In the genomic region with DNA sequence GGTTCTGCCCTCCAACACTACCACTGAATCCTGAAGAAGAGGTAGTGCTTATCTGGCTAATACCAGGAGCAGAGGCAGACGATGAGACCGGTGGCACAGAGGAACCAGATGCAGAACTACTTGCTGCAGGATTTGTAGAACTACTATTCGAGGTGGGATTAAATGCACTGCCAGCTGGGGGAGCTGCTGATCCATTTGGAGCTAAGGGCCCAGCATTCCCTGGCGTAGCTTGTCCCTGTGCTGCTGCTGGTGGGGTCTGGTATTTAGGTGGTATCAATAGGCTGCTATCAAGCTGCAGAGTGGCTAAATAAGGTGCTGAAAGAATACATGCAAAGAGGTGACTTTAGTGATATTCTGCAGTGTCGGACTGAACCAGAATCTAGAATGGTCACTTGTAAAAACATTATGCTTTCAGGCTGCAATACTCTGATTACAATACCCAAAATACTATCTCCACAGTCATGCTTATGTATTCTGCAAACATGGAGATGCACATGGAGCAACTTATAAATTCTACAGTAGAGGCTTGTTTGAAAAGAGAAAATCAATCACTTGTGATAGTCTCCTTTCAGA, we compare ENCODE assay signal across 12 cellular contexts.
DNase-seq lines count a peak whose midpoint lies in the region; ATAC-seq and TF ChIP-seq lines count a peak whose summit lies in the region.
"Had no signal": no experiment of that assay in that cellular context is flagged by ENCODE, and none has a peak within 500 bp of the region (broad histone marks: within the 10 kb centered on the region; RNA-seq: fewer than 3 reads in every experiment).

No MANE protein-coding gene starts in this region.

- no peaks in the 10 kb centered on the region for H3K9me3 Mint-ChIP-seq in WTC11
- H3K9me3 Mint-ChIP-seq: activated naive CD8-positive, alpha-beta T cell treated with anti-CD3 and anti-CD28 coated beads, Interleukin-2, amount 10 ng/mL, durations not matched to agents 7 days and 5 days had no signal

- H3K27ac Mint-ChIP-seq in WTC11: no peak overlapping the region
- H3K27ac Mint-ChIP-seq: activated naive CD8-positive, alpha-beta T cell treated with anti-CD3 and anti-CD28 coated beads, Interleukin-2, amount 10 ng/mL, durations not matched to agents 7 days and 5 days; B cell had no signal

- H3K4me1 Mint-ChIP-seq in WTC11: peaks cover 32% of the 10 kb centered on the region

- peaks cover 5% of the 10 kb centered on the region for H3K4me1 ChIP-seq in lower lobe of right lung
- H3K4me1 ChIP-seq: uterus had no signal

- no peak overlapping the region for H3K4me3 ChIP-seq in lower lobe of right lung
- H3K4me3 ChIP-seq: uterus had no signal

- peak; percentile 13 to 62 for DNase-seq in NCI-H524 (lab: John Stamatoyannopoulos, UW)
- DNase-seq in NCI-H524 treated with DMSO at 0.1 percent for 48 hours (lab: John Stamatoyannopoulos, UW): no peak
- peak; percentile 55 for DNase-seq in HEK293T (ENCODE audit: extremely low spot score)
- DNase-seq in WTC11 (ENCODE audit: low spot score): peak; percentile 73
- DNase-seq in lower lobe of right lung: no peak
- DNase-seq in NOMO-1 (lab: John Stamatoyannopoulos, UW; ENCODE audit: unreplicated experiment in 2 of 2): no peak
- no peak for DNase-seq in ureter (ENCODE audit: low spot score)
- DNase-seq in retina: no peak
- DNase-seq: activated naive CD8-positive, alpha-beta T cell treated with anti-CD3 and anti-CD28 coated beads, Interleukin-2, amount 10 ng/mL, durations not matched to agents 7 days and 5 days; T-helper 2 cell; uterus had no signal

- ATAC-seq in WTC11: peak; percentile 94
- ATAC-seq in lower lobe of right lung: no peak

- CTCF ChIA-PET in HEK293T (lab: Yijun Ruan, JAX) (interaction anchor here (0.5 to 1.2 kb wide), 4 partner anchors 11 to 706 kb away, joined by 3 to 9 read pairs (median 3); no protein-coding TSS in a partner anchor), WTC11 (lab: Charles Lee) (interaction anchor here (0.6 to 1.8 kb wide), 33 partner anchors 10 to 988 kb away, joined by 3 to 10 read pairs (median 4); no protein-coding TSS in a partner anchor)

- TF ChIP-seq CTCF in WTC11 (IDR thresholded peaks at IDR 0.05): peak; percentile 53
- peak; percentile 18 for TF ChIP-seq CTCF in lower lobe of right lung (IDR thresholded peaks at IDR 0.05)

- H3K9me3 ChIP-seq in lower lobe of right lung: no peaks in the 10 kb centered on the region
- H3K9me3 ChIP-seq: uterus had no signal

- H3K4me3 Mint-ChIP-seq in WTC11: no peak overlapping the region
- H3K4me3 Mint-ChIP-seq: activated naive CD8-positive, alpha-beta T cell treated with anti-CD3 and anti-CD28 coated beads, Interleukin-2, amount 10 ng/mL, durations not matched to agents 7 days and 5 days; B cell had no signal

- H3K27ac ChIP-seq in lower lobe of right lung: no peak overlapping the region
- H3K27ac ChIP-seq: uterus had no signal

- H3K36me3 ChIP-seq in lower lobe of right lung: peaks cover 100% of the 10 kb centered on the region
- H3K36me3 ChIP-seq: uterus had no signal

- no peaks in the 10 kb centered on the region for H3K27me3 Mint-ChIP-seq in WTC11 (ENCODE audit: low read depth)
- H3K27me3 Mint-ChIP-seq: activated naive CD8-positive, alpha-beta T cell treated with anti-CD3 and anti-CD28 coated beads, Interleukin-2, amount 10 ng/mL, durations not matched to agents 7 days and 5 days; B cell had no signal

- peaks cover 36% of the 10 kb centered on the region for H3K36me3 Mint-ChIP-seq in WTC11

- intact Hi-C loops in lower lobe of right lung (cut with DNase I): no loop called here

- H3K27me3 ChIP-seq in lower lobe of right lung (ENCODE audit: low read depth): no peaks in the 10 kb centered on the region
- H3K27me3 ChIP-seq: uterus had no signal

- POLR2A ChIA-PET in HEK293T (lab: Yijun Ruan, JAX): no interaction called here
- POLR2A ChIA-PET in WTC11 (lab: Charles Lee): interaction anchor here (0.5 kb wide), 1 partner anchor 642 kb away, joined by 5 read pairs; no protein-coding TSS in a partner anchor

TF ChIP-seq in HEK293T, 16 proteins besides CTCF, POLR2A, EP300 and RAD21:
- TF ChIP-seq FOXK2 (IDR thresholded peaks at IDR 0.05) (no peak), ARNT (IDR thresholded peaks at IDR 0.05) (no peak), LEF1 (IDR thresholded peaks at IDR 0.05; ENCODE audit: borderline replicate concordance) (no peak)
TF ChIP-seq in HEK293T: peak in this region for 0.

TF ChIP-seq in WTC11, 78 proteins besides CTCF, POLR2A, EP300 and RAD21:
- TF ChIP-seq STAT6 (CRISPR knock-in tag; conservative IDR thresholded peaks at IDR 0.05; ENCODE audit: low read depth) (no peak), TEAD4 (CRISPR knock-in tag; IDR thresholded peaks at IDR 0.05) (no peak), JUN (CRISPR knock-in tag; IDR thresholded peaks at IDR 0.05) (no peak), EMX1 (CRISPR knock-in tag; IDR thresholded peaks at IDR 0.05) (no peak), ZNF138 (CRISPR knock-in tag; conservative IDR thresholded peaks at IDR 0.05) (no peak), CBFB (CRISPR knock-in tag; IDR thresholded peaks at IDR 0.05; ENCODE audit: low read depth) (no peak)
- TF ChIP-seq, protein P1, sequence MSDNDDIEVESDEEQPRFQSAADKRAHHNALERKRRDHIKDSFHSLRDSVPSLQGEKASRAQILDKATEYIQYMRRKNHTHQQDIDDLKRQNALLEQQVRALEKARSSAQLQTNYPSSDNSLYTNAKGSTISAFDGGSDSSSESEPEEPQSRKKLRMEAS (CRISPR knock-in tag; IDR thresholded peaks at IDR 0.05): no peak
- TF ChIP-seq, protein P2, sequence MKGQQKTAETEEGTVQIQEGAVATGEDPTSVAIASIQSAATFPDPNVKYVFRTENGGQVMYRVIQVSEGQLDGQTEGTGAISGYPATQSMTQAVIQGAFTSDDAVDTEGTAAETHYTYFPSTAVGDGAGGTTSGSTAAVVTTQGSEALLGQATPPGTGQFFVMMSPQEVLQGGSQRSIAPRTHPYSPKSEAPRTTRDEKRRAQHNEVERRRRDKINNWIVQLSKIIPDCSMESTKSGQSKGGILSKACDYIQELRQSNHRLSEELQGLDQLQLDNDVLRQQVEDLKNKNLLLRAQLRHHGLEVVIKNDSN (CRISPR knock-in tag; IDR thresholded peaks at IDR 0.05): no peak
- TF ChIP-seq, protein P3, sequence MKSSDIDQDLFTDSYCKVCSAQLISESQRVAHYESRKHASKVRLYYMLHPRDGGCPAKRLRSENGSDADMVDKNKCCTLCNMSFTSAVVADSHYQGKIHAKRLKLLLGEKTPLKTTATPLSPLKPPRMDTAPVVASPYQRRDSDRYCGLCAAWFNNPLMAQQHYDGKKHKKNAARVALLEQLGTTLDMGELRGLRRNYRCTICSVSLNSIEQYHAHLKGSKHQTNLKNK (CRISPR knock-in tag; IDR thresholded peaks at IDR 0.05): no peak
TF ChIP-seq in WTC11: peak in this region for 0.

Comparison
In these comparisons a context has a peak if more than half of its experiments do, and no peak if none do; other contexts are left out.
1. DNase-seq: peak in NCI-H524 (2 of 2), HEK293T (single experiment) and WTC11 (single experiment); none in NCI-H524 treated with DMSO at 0.1 percent for 48 hours (single experiment), lower lobe of right lung (single experiment), NOMO-1 (0 of 2), ureter (single experiment) and retina (single experiment).